ENCODE assay signal across 1 cellular context in the genomic region with DNA sequence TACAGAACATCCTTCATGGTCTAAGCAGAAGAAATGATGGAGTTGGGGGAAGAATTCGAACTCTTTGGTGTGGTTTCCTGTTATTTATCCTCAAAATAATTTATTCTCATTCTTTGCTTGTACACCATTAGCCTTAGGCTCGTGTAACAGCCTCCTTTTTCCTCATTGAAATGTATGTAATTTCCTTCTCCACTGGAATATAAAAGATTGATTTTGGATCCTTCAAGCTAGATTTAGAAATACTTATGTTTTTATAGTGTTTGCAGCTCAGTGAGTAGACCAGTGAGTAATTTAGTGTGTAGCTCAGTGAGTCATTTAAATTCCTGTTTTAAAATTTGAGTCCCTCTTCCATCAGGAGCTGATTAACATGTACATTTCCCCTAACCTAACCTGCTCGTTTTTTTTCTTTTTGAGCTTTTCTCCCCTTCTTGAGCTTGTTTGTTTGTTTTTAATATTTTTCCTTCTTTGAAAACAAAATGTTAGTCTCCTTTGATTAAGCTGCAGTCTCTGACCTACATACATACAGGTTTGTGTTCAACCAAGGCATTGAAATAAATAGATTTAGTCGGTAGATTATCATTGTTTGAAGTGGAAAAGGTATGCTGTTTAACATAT.
TF ChIP-seq lines count a peak whose summit lies in the region.

No MANE protein-coding gene starts in this region.

TF ChIP-seq in GM12878, 131 proteins besides CTCF, POLR2A, EP300 and RAD21 (continued from another document):
- TF ChIP-seq, protein P1, sequence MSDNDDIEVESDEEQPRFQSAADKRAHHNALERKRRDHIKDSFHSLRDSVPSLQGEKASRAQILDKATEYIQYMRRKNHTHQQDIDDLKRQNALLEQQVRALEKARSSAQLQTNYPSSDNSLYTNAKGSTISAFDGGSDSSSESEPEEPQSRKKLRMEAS (IDR thresholded peaks at IDR 0.05; ENCODE audit: low read depth, low read length), result no peak
- TF ChIP-seq SMAD5 (IDR thresholded peaks at IDR 0.05; ENCODE audit: low read depth) (no peak), TARDBP (IDR thresholded peaks at IDR 0.05; ENCODE audit: borderline replicate concordance) (no peak), TBL1XR1 (IDR thresholded peaks at IDR 0.05; ENCODE audit: low read depth, low read length) (0 out of 2 replicates have a peak, but pooled peaks have one; percentile 43), FOXK2 (IDR thresholded peaks at IDR 0.05) (no peak), PAX8 (IDR thresholded peaks at IDR 0.05) (no peak), ZNF24 (IDR thresholded peaks at IDR 0.05) (peak; percentile 81), YBX1 (IDR thresholded peaks at IDR 0.05) (no peak), JUNB (IDR thresholded peaks at IDR 0.05) (peak; percentile 49)
- TF ChIP-seq, protein P2, sequence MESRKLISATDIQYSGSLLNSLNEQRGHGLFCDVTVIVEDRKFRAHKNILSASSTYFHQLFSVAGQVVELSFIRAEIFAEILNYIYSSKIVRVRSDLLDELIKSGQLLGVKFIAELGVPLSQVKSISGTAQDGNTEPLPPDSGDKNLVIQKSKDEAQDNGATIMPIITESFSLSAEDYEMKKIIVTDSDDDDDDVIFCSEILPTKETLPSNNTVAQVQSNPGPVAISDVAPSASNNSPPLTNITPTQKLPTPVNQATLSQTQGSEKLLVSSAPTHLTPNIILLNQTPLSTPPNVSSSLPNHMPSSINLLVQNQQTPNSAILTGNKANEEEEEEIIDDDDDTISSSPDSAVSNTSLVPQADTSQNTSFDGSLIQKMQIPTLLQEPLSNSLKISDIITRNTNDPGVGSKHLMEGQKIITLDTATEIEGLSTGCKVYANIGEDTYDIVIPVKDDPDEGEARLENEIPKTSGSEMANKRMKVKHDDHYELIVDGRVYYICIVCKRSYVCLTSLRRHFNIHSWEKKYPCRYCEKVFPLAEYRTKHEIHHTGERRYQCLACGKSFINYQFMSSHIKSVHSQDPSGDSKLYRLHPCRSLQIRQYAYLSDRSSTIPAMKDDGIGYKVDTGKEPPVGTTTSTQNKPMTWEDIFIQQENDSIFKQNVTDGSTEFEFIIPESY (IDR thresholded peaks at IDR 0.05), result no peak
